In the genomic region with DNA sequence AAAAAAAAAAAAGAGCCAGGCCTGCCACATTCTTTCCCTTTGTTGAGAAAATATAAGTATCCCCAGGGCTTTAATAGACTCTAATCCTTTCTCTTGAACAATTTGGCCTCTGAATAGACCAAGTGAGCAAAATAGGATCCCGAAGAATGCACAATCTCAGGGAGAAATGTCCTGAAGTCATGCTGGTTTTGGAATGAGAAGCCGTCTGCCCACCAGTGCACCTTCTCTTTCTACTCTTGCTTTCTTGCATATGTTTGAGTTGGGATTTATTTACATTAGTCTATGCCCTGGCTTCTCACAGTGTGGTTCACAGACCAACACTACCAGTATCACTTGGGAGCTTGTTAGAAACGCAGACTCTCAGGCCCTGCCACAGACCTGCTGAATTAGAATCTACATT, we compare ENCODE assay signal across 20 cellular contexts.
DNase-seq lines count a peak whose midpoint lies in the region; FAIRE-seq and TF ChIP-seq lines count a peak whose summit lies in the region.
"Had no signal": no experiment of that assay in that cellular context is flagged by ENCODE, and none has a peak within 500 bp of the region (broad histone marks: within the 10 kb centered on the region; RNA-seq: fewer than 3 reads in every experiment).

No MANE protein-coding gene starts in this region.

- no peak overlapping the region for H3K56ac ChIP-seq in H1 (replicated peaks; ENCODE audit: insufficient read length, low read depth, low read length)

- no peaks in the 10 kb centered on the region for H3K79me2 ChIP-seq in H1 (ENCODE audit: control insufficient read depth in 1 of 2, insufficient read depth in 2 of 2, low read length in 2 of 2)

- TF ChIP-seq POLR2A in H1 (IDR thresholded peaks at IDR 0.05; ENCODE audit: control extremely low read depth in 1 of 2, low read depth in 2 of 2, low read length in 2 of 2) (no peak), esophagus muscularis mucosa (IDR thresholded peaks at IDR 0.05; ENCODE audit: low read depth) (no peak)

- no peaks in the 10 kb centered on the region for H3K4me1 ChIP-seq in A673 (ENCODE audit: insufficient read depth, low read length, poor library complexity, severe bottlenecking)
- peaks cover 20% of the 10 kb centered on the region; the same call in 1 of the 2 replicates for H3K4me1 ChIP-seq in HUES64 (ENCODE audit: insufficient read depth, low read length)
- H3K4me1 ChIP-seq in H1 (replicated peaks in 1 of 4; ENCODE audit: control insufficient read depth in 3 of 4, insufficient read depth in 4 of 4, low read length in 3 of 4), result peaks cover 0 to 4% (median 1%) of the 10 kb centered on the region in 4 experiments; a peak in 4 of 7 replicates
- H3K4me1 ChIP-seq in esophagus muscularis mucosa, result no peaks in the 10 kb centered on the region

- no peak overlapping the region for H2BK120ac ChIP-seq in H1 (replicated peaks; ENCODE audit: low read depth, low read length)

- no peak overlapping the region for H2BK12ac ChIP-seq in H1 (ENCODE audit: low read depth, low read length)

- H3K14ac ChIP-seq in H1 (ENCODE audit: insufficient read length), result no peak overlapping the region

- no peak overlapping the region for H2BK5ac ChIP-seq in H1 (ENCODE audit: low read depth, low read length)

- H3K4me3 Mint-ChIP-seq in neural crest cell, result no peak overlapping the region
- H3K4me3 Mint-ChIP-seq: CD4-positive, alpha-beta T cell; HFFc6 had no signal

- peak overlapping the region; percentile 48; the same call in 1 of the 2 replicates for H2AFZ ChIP-seq in H1 (ENCODE audit: low read length)

- no peak overlapping the region for H4K5ac ChIP-seq in H1 (ENCODE audit: insufficient read length, low read depth, low read length)

- DNase-seq in A673 (ENCODE audit: low spot score), result peak; percentile 1
- no peak for DNase-seq in H1 (ENCODE audit: low read depth in 1 of 2, low spot score in 2 of 2)
- DNase-seq in neural crest cell (ENCODE audit: low read depth, low spot score), result no peak
- DNase-seq in effector CD4-positive, alpha-beta T cell, result no peak
- no peak for DNase-seq in esophagus muscularis mucosa (ENCODE audit: extremely low spot score)
- no peak for DNase-seq in stimulated activated CD4-positive, alpha-beta T cell treated with anti-CD3 and anti-CD28 coated beads, Interleukin-15, amount 100 ng/mL, for 24 hours
- DNase-seq in activated CD4-positive, CD25-positive, alpha-beta regulatory T cell treated with anti-CD3 and anti-CD28 coated beads, Interleukin-2, amount 50 U/mL, for 72 hours, result no peak
- DNase-seq: 8988T; ACHN; Calu3; CD4-positive, alpha-beta T cell; DMS 273 treated with DMSO at 0.1 percent for 48 hours; GOT3; HCEC 1CT; HFFc6 had no signal

- no TSS peak for BruUV-seq in A673 (replicated peaks; lab: Mats Ljungman, UMichigan)

- H3K9me3 ChIP-seq in A673 (ENCODE audit: low read depth, low read length, poor library complexity, severe bottlenecking) (no peaks in the 10 kb centered on the region), HUES64 (ENCODE audit: insufficient read depth, low read depth, low read length) (peaks cover 6% of the 10 kb centered on the region; the same call in 1 of the 2 replicates), H1 (ENCODE audit: insufficient read depth in 2 of 2, low read depth in 1 of 2, low read length in 1 of 2) (no peaks in the 10 kb centered on the region), esophagus muscularis mucosa (no peaks in the 10 kb centered on the region)

- no peak overlapping the region for H3K4me2 ChIP-seq in H1 (ENCODE audit: insufficient read depth in 1 of 2, low read depth in 2 of 2, low read length in 2 of 2)
- H3K4me2 ChIP-seq: BLaER1 treated with 17β-estradiol and CSF1 and Interleukin-3, amounts not matched to agents 10 nM and 100 nM had no signal

- no peak for TF ChIP-seq RAD21 in H1 (IDR thresholded peaks at IDR 0.05 in 1 of 2, conservative IDR thresholded peaks at IDR 0.05 in 1 of 2; ENCODE audit: low read depth in 2 of 2, low read length in 2 of 2)

- intact Hi-C loops in A673 (cut with micrococcal nuclease; ENCODE audit: unreplicated experiment), result no loop called here
- intact Hi-C loops in esophagus muscularis mucosa (cut with DNase I), result no loop called here

- H3K4ac ChIP-seq in H1 (replicated peaks; ENCODE audit: insufficient read length, low read depth, low read length), result no peak overlapping the region

- no peaks in the 10 kb centered on the region for H3K36me3 ChIP-seq in A673 (ENCODE audit: insufficient read depth, low read length, poor library complexity, severe bottlenecking)
- no peaks in the 10 kb centered on the region for H3K36me3 ChIP-seq in HUES64 (ENCODE audit: insufficient read depth, low read length)
- no peaks in the 10 kb centered on the region for H3K36me3 ChIP-seq in H1 (ENCODE audit: control insufficient read depth in 2 of 4, insufficient read depth in 4 of 4, low read length in 3 of 4)
- H3K36me3 ChIP-seq in esophagus muscularis mucosa, result no peaks in the 10 kb centered on the region
- H3K36me3 ChIP-seq: BLaER1 treated with 17β-estradiol and CSF1 and Interleukin-3, amounts not matched to agents 10 nM and 100 nM had no signal

- H3K18ac ChIP-seq in H1 (ENCODE audit: extremely low read depth, low read length), result no peak overlapping the region

- CTCF ChIA-PET in A673 (lab: Charles Lee), result no interaction called here
- CTCF ChIA-PET in H1 (lab: Charles Lee; ENCODE audit: partially characterized antibody), result no interaction called here

- H3K27ac Mint-ChIP-seq in neural crest cell (ENCODE audit: unreplicated experiment), result peak overlapping the region; percentile 31
- H3K27ac Mint-ChIP-seq: CD4-positive, alpha-beta T cell; HFFc6 had no signal

- no peaks in the 10 kb centered on the region for H3K36me3 Mint-ChIP-seq in neural crest cell (ENCODE audit: low read depth)

- peaks cover 13% of the 10 kb centered on the region for H3K9me3 Mint-ChIP-seq in neural crest cell
- H3K9me3 Mint-ChIP-seq: CD4-positive, alpha-beta T cell had no signal

- no peaks in the 10 kb centered on the region for H3K27me3 Mint-ChIP-seq in neural crest cell (ENCODE audit: low read depth)
- H3K27me3 Mint-ChIP-seq: CD4-positive, alpha-beta T cell had no signal

- no peaks in the 10 kb centered on the region for H3K23me2 ChIP-seq in H1 (ENCODE audit: low read depth, low read length)

- H4K8ac ChIP-seq in H1 (ENCODE audit: extremely low read depth, insufficient read depth, low read length), result no peak overlapping the region

- no peak overlapping the region for H3K23ac ChIP-seq in H1 (ENCODE audit: insufficient read length)

- H3K27ac ChIP-seq in A673 (ENCODE audit: low read depth, low read length, poor library complexity, severe bottlenecking), result no peak overlapping the region
- H3K27ac ChIP-seq in HUES64 (ENCODE audit: low read depth, low read length), result peak overlapping the region; percentile 29; the same call in 1 of the 2 replicates
- no peak overlapping the region for H3K27ac ChIP-seq in H1 (ENCODE audit: low read depth, low read length)
- no peak overlapping the region for H3K27ac ChIP-seq in esophagus muscularis mucosa (replicated peaks in 1 of 4)
- H3K27ac ChIP-seq: BLaER1 treated with 17β-estradiol and CSF1 and Interleukin-3, amounts not matched to agents 10 nM and 100 nM; HL-60 had no signal

- H3K27me3 ChIP-seq in A673 (replicated peaks; ENCODE audit: insufficient read depth, low read depth, low read length, poor library complexity) (no peaks in the 10 kb centered on the region), HUES64 (ENCODE audit: insufficient read depth, low read length) (no peaks in the 10 kb centered on the region), H1 (replicated peaks in 1 of 4; ENCODE audit: control insufficient read depth in 3 of 4, extremely low read depth in 1 of 4, insufficient read depth in 3 of 4, low read length in 3 of 4) (no peaks in the 10 kb centered on the region), esophagus muscularis mucosa (no peaks in the 10 kb centered on the region)
- H3K27me3 ChIP-seq: BLaER1 treated with 17β-estradiol and CSF1 and Interleukin-3, amounts not matched to agents 10 nM and 100 nM had no signal

- no peak overlapping the region for H3K4me3 ChIP-seq in A673 (ENCODE audit: low read depth, low read length, poor library complexity, severe bottlenecking)
- H3K4me3 ChIP-seq in HUES64 (ENCODE audit: low read length), result no peak overlapping the region
- no peak overlapping the region for H3K4me3 ChIP-seq in H1 (ENCODE audit: extremely low read depth in 1 of 4, insufficient read depth in 2 of 4, low read depth in 3 of 4, low read length in 4 of 4)
- H3K4me3 ChIP-seq in esophagus muscularis mucosa, result no peak overlapping the region
- H3K4me3 ChIP-seq: BLaER1 treated with 17β-estradiol and CSF1 and Interleukin-3, amounts not matched to agents 10 nM and 100 nM; GM12878 had no signal

- 87% methylated on average over 3 of the region's 3 CpGs for WGBS in HUES64
- WGBS in H1 (ENCODE audit: extremely low coverage in 1 of 2, insufficient coverage in 1 of 2, insufficient read length in 1 of 2, insufficient replicate concordance in 2 of 2, low coverage in 1 of 2, low lambda C conversion rate in 2 of 2, missing lambda C conversion rate in 1 of 2), 2 experiments, result 65% methylated on average over 3 of the region's 3 CpGs; no CpG with 5 or more reads in 1 of the 2 experiments
- 84% methylated on average over 3 of the region's 3 CpGs for WGBS in esophagus muscularis mucosa

- H3K9ac ChIP-seq in HUES64 (ENCODE audit: low read depth, low read length) (no peak overlapping the region), H1 (replicated peaks in 1 of 4; ENCODE audit: extremely low read depth in 1 of 4, low read depth in 3 of 4, low read length in 3 of 4) (no peak overlapping the region)
- H3K9ac ChIP-seq: BLaER1 treated with 17β-estradiol and CSF1 and Interleukin-3, amounts not matched to agents 10 nM and 100 nM had no signal

- FAIRE-seq in H1 (lab: Jason Lieb, UNC), result no peak
- FAIRE-seq: GM12878, GM18507 had no signal

- H2AK5ac ChIP-seq in H1 (ENCODE audit: low read depth, low read length), result no peak overlapping the region

- H4K91ac ChIP-seq in H1 (replicated peaks; ENCODE audit: insufficient read length, low read length), result no peak overlapping the region

- POLR2A ChIA-PET in A673 (lab: Charles Lee; ENCODE audit: low non-redundant PET), result no interaction called here
- POLR2A ChIA-PET in H1 (lab: Charles Lee; ENCODE audit: partially characterized antibody), result no interaction called here

- H2BK15ac ChIP-seq in H1 (ENCODE audit: low read length), result no peak overlapping the region

- no peaks in the 10 kb centered on the region for H4K20me1 ChIP-seq in H1 (replicated peaks in 1 of 2; ENCODE audit: control insufficient read depth in 1 of 2, insufficient read depth in 2 of 2, low read length in 2 of 2)
- H4K20me1 ChIP-seq: BLaER1 treated with 17β-estradiol and CSF1 and Interleukin-3, amounts not matched to agents 10 nM and 100 nM had no signal

- TF ChIP-seq CTCF in A673 (conservative IDR thresholded peaks at IDR 0.05; ENCODE audit: low read depth, low read length), result no peak
- TF ChIP-seq CTCF in H1 (IDR thresholded peaks at IDR 0.05; ENCODE audit: control extremely low read depth in 1 of 3, insufficient read depth in 1 of 3, low read depth in 1 of 3, low read length in 3 of 3), result no peak
- no peak for TF ChIP-seq CTCF in neural crest cell (conservative IDR thresholded peaks at IDR 0.05)
- TF ChIP-seq CTCF in esophagus muscularis mucosa (IDR thresholded peaks at IDR 0.05), result no peak

- no peaks in the 10 kb centered on the region for H3K79me1 ChIP-seq in H1 (ENCODE audit: low read depth, low read length)

- TF ChIP-seq EP300 in H1 (IDR thresholded peaks at IDR 0.05; ENCODE audit: borderline replicate concordance in 1 of 2, low read depth in 2 of 2, low read length in 2 of 2), result no peak
- no peak for TF ChIP-seq EP300 in esophagus muscularis mucosa (IDR thresholded peaks at IDR 0.05)

- H2BK20ac ChIP-seq in H1 (ENCODE audit: low read length), result no peak overlapping the region

- peaks cover 8% of the 10 kb centered on the region for H3K4me1 Mint-ChIP-seq in neural crest cell
